30 cellular contexts compared by ENCODE assay signal in the genomic region with DNA sequence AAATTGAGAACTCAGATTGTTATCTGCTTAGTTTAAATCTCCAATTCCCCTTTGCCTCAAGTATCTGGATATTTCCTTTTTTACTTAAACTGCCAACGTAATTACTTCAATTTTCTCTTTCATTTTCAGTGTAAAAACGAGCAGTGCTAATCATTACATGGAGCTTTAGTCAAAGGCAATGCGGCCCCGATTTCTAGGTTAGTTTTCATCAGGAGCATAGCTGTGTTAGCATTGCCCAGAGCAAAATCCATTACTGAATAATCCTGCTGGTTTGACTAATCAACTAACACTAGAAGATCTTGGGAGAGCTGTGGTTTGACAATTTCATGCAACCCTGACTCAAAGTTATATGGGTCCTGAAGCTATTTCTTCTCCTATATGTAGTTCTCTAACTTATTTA. TPM values are rescaled to one million over a fixed set of nuclear protein-coding genes. Genes with fewer than 3 reads are reported as not detected.
DNase-seq lines count a peak whose midpoint lies in the region; ATAC-seq, FAIRE-seq and TF ChIP-seq lines count a peak whose summit lies in the region.
"Had no signal": no experiment of that assay in that cellular context is flagged by ENCODE, and none has a peak within 500 bp of the region (broad histone marks: within the 10 kb centered on the region; RNA-seq: fewer than 3 reads in every experiment).

No MANE protein-coding gene starts in this region.

- DNase-seq in left ventricle myocardium inferior, result no peak
- DNase-seq in heart right ventricle, result no peak
- DNase-seq in SK-N-MC (ENCODE audit: low read depth, low spot score), result peak; percentile 71
- no peak for DNase-seq in kidney
- DNase-seq in suprapubic skin (ENCODE audit: low spot score in 2 of 2), result no peak
- no peak for DNase-seq in COLO829 (ENCODE audit: low spot score)
- no peak for DNase-seq in activated T-cell treated with anti-CD3 and anti-CD28 coated beads, Interleukin-2, amount 50 U/mL, for 4 hours
- DNase-seq: activated CD8-positive, alpha-beta T cell treated with anti-CD3 and anti-CD28 coated beads, Interleukin-2, amount 10 ng/mL, durations not matched to agents 7 days and 5 days; activated gamma-delta T cell; DMS79; effector memory CD4-positive, alpha-beta T cell; GF-D8; HFFc6; islet precursor cell; NCI-H1436 treated with DMSO at 0.1 percent for 48 hours; NCI-H510A; spleen; stimulated activated CD4-positive, alpha-beta T cell treated with anti-CD3 and anti-CD28 coated beads, Interleukin-2, amount 100 ng/mL, for 48 hours; SW 1271 had no signal

- H3K4me1 Mint-ChIP-seq in activated T-cell treated with anti-CD3 and anti-CD28 coated beads, Interleukin-2, amount 50 U/mL, for 4 hours (ENCODE audit: low read depth), result no peaks in the 10 kb centered on the region
- H3K4me1 Mint-ChIP-seq: stimulated activated effector memory CD8-positive, alpha-beta T cell treated with anti-CD3 and anti-CD28 coated beads, Interleukin-12 subunit alpha, Interleukin-12 subunit beta, amount 100 ng/mL, for 72 hours had no signal

- no peak overlapping the region for H3K27ac ChIP-seq in left ventricle myocardium inferior (replicated peaks)
- H3K27ac ChIP-seq in heart right ventricle, result no peak overlapping the region
- H3K27ac ChIP-seq in SK-N-MC, result no peak overlapping the region
- peak overlapping the region in 1 of 2 donors; percentile 29 for H3K27ac ChIP-seq in kidney (ENCODE audit: low read depth in 2 of 2, low read length in 2 of 2)
- H3K27ac ChIP-seq in suprapubic skin, result no peak overlapping the region
- H3K27ac ChIP-seq: A549, esophagus muscularis mucosa, RWPE1, spleen had no signal

- H3K4me3 ChIP-seq in left ventricle myocardium inferior (peak overlapping the region; percentile 10), heart right ventricle (peak overlapping the region in 3 of 10 donors; percentile 10 to 21 (median 17)), SK-N-MC (peak overlapping the region; percentile 53), kidney (ENCODE audit: low read length in 2 of 2) (peak overlapping the region; percentile 23 to 48), suprapubic skin (peak overlapping the region; percentile 4)
- H3K4me3 ChIP-seq: A549, esophagus muscularis mucosa, spleen had no signal

- H3K27me3 Mint-ChIP-seq in activated T-cell treated with anti-CD3 and anti-CD28 coated beads, Interleukin-2, amount 50 U/mL, for 4 hours (ENCODE audit: low read depth), result peaks cover 1% of the 10 kb centered on the region
- H3K27me3 Mint-ChIP-seq: brain had no signal

- no peaks in the 10 kb centered on the region for H3K36me3 ChIP-seq in left ventricle myocardium inferior
- no peaks in the 10 kb centered on the region for H3K36me3 ChIP-seq in heart right ventricle
- H3K36me3 ChIP-seq in SK-N-MC (ENCODE audit: insufficient read depth, low read length), result no peaks in the 10 kb centered on the region
- H3K36me3 ChIP-seq in kidney (ENCODE audit: control insufficient read depth in 1 of 2, insufficient read depth in 2 of 2, low read length in 2 of 2), result no peaks in the 10 kb centered on the region
- no peaks in the 10 kb centered on the region for H3K36me3 ChIP-seq in suprapubic skin
- H3K36me3 ChIP-seq: esophagus muscularis mucosa, spleen had no signal

- no peak for FAIRE-seq in kidney (lab: Jason Lieb, UNC)
- FAIRE-seq: A549, frontal cortex, GM18507, urothelium cell line had no signal

- intact Hi-C loops in left ventricle myocardium inferior (cut with micrococcal nuclease), result no loop called here
- intact Hi-C loops in heart right ventricle (cut with DNase I), result no loop called here
- intact Hi-C loops in kidney (cut with DNase I), result no loop called here

- no peaks in the 10 kb centered on the region for H3K27me3 ChIP-seq in left ventricle myocardium inferior (ENCODE audit: low read depth)
- no peaks in the 10 kb centered on the region for H3K27me3 ChIP-seq in heart right ventricle
- no peaks in the 10 kb centered on the region for H3K27me3 ChIP-seq in suprapubic skin
- H3K27me3 ChIP-seq: esophagus muscularis mucosa, spleen had no signal

- no peak for TF ChIP-seq POLR2A in suprapubic skin (IDR thresholded peaks at IDR 0.05)

- TF ChIP-seq EP300 in suprapubic skin (IDR thresholded peaks at IDR 0.05), result no peak

- no peak overlapping the region for H3K9ac ChIP-seq in SK-N-MC (ENCODE audit: insufficient read length)
- no peak overlapping the region for H3K9ac ChIP-seq in kidney (ENCODE audit: low read length in 2 of 2)

- H3K9me3 ChIP-seq in left ventricle myocardium inferior (replicated peaks), result no peaks in the 10 kb centered on the region
- no peaks in the 10 kb centered on the region for H3K9me3 ChIP-seq in heart right ventricle
- H3K9me3 ChIP-seq in SK-N-MC (ENCODE audit: low read depth, low read length), result no peaks in the 10 kb centered on the region
- H3K9me3 ChIP-seq in kidney (ENCODE audit: control insufficient read depth in 1 of 2, low read length in 2 of 2), result no peaks in the 10 kb centered on the region
- no peaks in the 10 kb centered on the region for H3K9me3 ChIP-seq in suprapubic skin
- H3K9me3 ChIP-seq: A549, esophagus muscularis mucosa, spleen had no signal

- H3K36me3 Mint-ChIP-seq in activated T-cell treated with anti-CD3 and anti-CD28 coated beads, Interleukin-2, amount 50 U/mL, for 4 hours (ENCODE audit: insufficient read depth), result no peaks in the 10 kb centered on the region
- H3K36me3 Mint-ChIP-seq: brain; stimulated activated effector memory CD8-positive, alpha-beta T cell treated with anti-CD3 and anti-CD28 coated beads, Interleukin-12 subunit alpha, Interleukin-12 subunit beta, amount 100 ng/mL, for 72 hours had no signal

- H3K4me1 ChIP-seq in left ventricle myocardium inferior (peaks cover 7% of the 10 kb centered on the region), heart right ventricle (peaks cover 0 to 7% (median 0%) of the 10 kb centered on the region in 9 donors), kidney (ENCODE audit: control insufficient read depth in 1 of 2, insufficient read depth in 1 of 2, low read depth in 1 of 2, low read length in 2 of 2) (peaks cover 0 to 4% of the 10 kb centered on the region in 2 donors), suprapubic skin (peaks cover 16% of the 10 kb centered on the region)
- H3K4me1 ChIP-seq: A549, esophagus muscularis mucosa had no signal

- H3K4me3 Mint-ChIP-seq in activated T-cell treated with anti-CD3 and anti-CD28 coated beads, Interleukin-2, amount 50 U/mL, for 4 hours, result no peak overlapping the region
- H3K4me3 Mint-ChIP-seq: activated CD8-positive, alpha-beta T cell treated with anti-CD3 and anti-CD28 coated beads, Interleukin-2, amount 10 ng/mL, durations not matched to agents 7 days and 5 days; brain; HFFc6; stimulated activated effector memory CD8-positive, alpha-beta T cell treated with anti-CD3 and anti-CD28 coated beads, Interleukin-12 subunit alpha, Interleukin-12 subunit beta, amount 100 ng/mL, for 72 hours had no signal

- 51 to 52% methylated on average over 4 of the region's 4 CpGs for WGBS in heart right ventricle, 2 donors
- 41% methylated on average over 4 of the region's 4 CpGs for WGBS in suprapubic skin

- H3K9me3 Mint-ChIP-seq in activated T-cell treated with anti-CD3 and anti-CD28 coated beads, Interleukin-2, amount 50 U/mL, for 4 hours, result no peaks in the 10 kb centered on the region
- H3K9me3 Mint-ChIP-seq: brain; HFFc6; stimulated activated effector memory CD8-positive, alpha-beta T cell treated with anti-CD3 and anti-CD28 coated beads, Interleukin-12 subunit alpha, Interleukin-12 subunit beta, amount 100 ng/mL, for 72 hours had no signal

- no peak for TF ChIP-seq CTCF in left ventricle myocardium inferior (IDR thresholded peaks at IDR 0.05; ENCODE audit: borderline replicate concordance)
- no peak for TF ChIP-seq CTCF in heart right ventricle (IDR thresholded peaks at IDR 0.05)
- no peak for TF ChIP-seq CTCF in kidney (IDR thresholded peaks at IDR 0.05; ENCODE audit: borderline replicate concordance, extremely low read depth, insufficient read depth)
- TF ChIP-seq CTCF in suprapubic skin (IDR thresholded peaks at IDR 0.05), result no peak

- ATAC-seq in heart right ventricle, result no peak
- ATAC-seq in HG03025 (IDR thresholded peaks at IDR 0.05; ENCODE audit: low FRiP score, unreplicated experiment), result no peak
- ATAC-seq in activated T-cell treated with anti-CD3 and anti-CD28 coated beads, Interleukin-2, amount 50 U/mL, for 4 hours, result no peak
- ATAC-seq: A549; activated CD8-positive, alpha-beta T cell treated with anti-CD3 and anti-CD28 coated beads, Interleukin-2, amount 10 ng/mL, durations not matched to agents 7 days and 5 days; stimulated activated effector memory CD8-positive, alpha-beta T cell treated with anti-CD3 and anti-CD28 coated beads, Interleukin-12 subunit alpha, Interleukin-12 subunit beta, amount 100 ng/mL, for 72 hours had no signal

RNA-seq across cellular contexts. Expression of a gene that starts 46.2 kb away (rescaled TPM):
- total RNA-seq in left ventricle myocardium inferior, result not detected
- total RNA-seq in heart right ventricle, result not detected
- under 1 TPM in 1 of 2 donors, not detected in 1; 0.04 TPM for polyA plus RNA-seq in heart right ventricle
- total RNA-seq in kidney, result 1.2 TPM
- polyA plus RNA-seq in kidney (ENCODE audit: insufficient read depth, low read depth, low replicate concordance), result not detected
- total RNA-seq in suprapubic skin, result under 1 TPM in 2 of 4 donors, not detected in 2; 0.10 to 0.38 TPM
- total RNA-seq in activated T-cell treated with anti-CD3 and anti-CD28 coated beads, Interleukin-2, amount 50 U/mL, for 4 hours, result not detected
- total RNA-seq: activated CD8-positive, alpha-beta T cell treated with anti-CD3 and anti-CD28 coated beads, Interleukin-2, amount 10 ng/mL, durations not matched to agents 7 days and 5 days; frontal cortex; lung microvascular endothelial cell; spleen had no signal
- polyA plus RNA-seq: BJ had no signal
